In genomic region chr10:103706760-103707159, GRCh38 we compare ENCODE assay signal across 20 cellular contexts.
"Had no signal": no experiment of that assay in that cellular context is flagged by ENCODE, and none has a peak within 500 bp of the region (broad histone marks: within the 10 kb centered on the region; RNA-seq: fewer than 3 reads in every experiment).

No MANE protein-coding gene starts in this region.

- H3K4me3 Mint-ChIP-seq: activated CD4-positive, alpha-beta memory T cell treated with anti-CD3 and anti-CD28 coated beads for 36 hours; activated CD8-positive, alpha-beta memory T cell treated with anti-CD3 and anti-CD28 coated beads, Interleukin-2, amount 10 ng/mL, durations not matched to agents 7 days and 5 days; activated naive CD4-positive, alpha-beta T cell treated with anti-CD3 and anti-CD28 coated beads, Interleukin-2, amount 50 U/mL, for 24 hours; activated T-cell treated with anti-CD3 and anti-CD28 coated beads, Interleukin-2, amount 50 U/mL, for 24 hours; mesothelial cell of epicardium; stimulated activated naive CD8-positive, alpha-beta T cell treated with anti-CD3 and anti-CD28 coated beads, Interleukin-15, amount 100 ng/mL, for 72 hours; T-helper 17 cell had no signal

- H3K27me3 Mint-ChIP-seq: activated CD4-positive, alpha-beta memory T cell treated with anti-CD3 and anti-CD28 coated beads for 36 hours; activated CD8-positive, alpha-beta memory T cell treated with anti-CD3 and anti-CD28 coated beads, Interleukin-2, amount 10 ng/mL, durations not matched to agents 7 days and 5 days; activated naive CD4-positive, alpha-beta T cell treated with anti-CD3 and anti-CD28 coated beads, Interleukin-2, amount 50 U/mL, for 24 hours; activated T-cell treated with anti-CD3 and anti-CD28 coated beads, Interleukin-2, amount 50 U/mL, for 24 hours; stimulated activated naive CD8-positive, alpha-beta T cell treated with anti-CD3 and anti-CD28 coated beads, Interleukin-15, amount 100 ng/mL, for 72 hours had no signal

- H3K27ac Mint-ChIP-seq: activated CD4-positive, alpha-beta memory T cell treated with anti-CD3 and anti-CD28 coated beads for 36 hours; activated CD8-positive, alpha-beta memory T cell treated with anti-CD3 and anti-CD28 coated beads, Interleukin-2, amount 10 ng/mL, durations not matched to agents 7 days and 5 days; activated naive CD4-positive, alpha-beta T cell treated with anti-CD3 and anti-CD28 coated beads, Interleukin-2, amount 50 U/mL, for 24 hours; activated T-cell treated with anti-CD3 and anti-CD28 coated beads, Interleukin-2, amount 50 U/mL, for 24 hours; mesothelial cell of epicardium; T-helper 17 cell had no signal

- H3K27ac ChIP-seq: adrenal gland, cardiac muscle cell, colonic mucosa, esophagus squamous epithelium, pancreas, sigmoid colon, WERI-Rb-1 had no signal

- DNase-seq: activated CD4-positive, alpha-beta memory T cell treated with anti-CD3 and anti-CD28 coated beads for 36 hours; activated CD8-positive, alpha-beta memory T cell treated with anti-CD3 and anti-CD28 coated beads, Interleukin-2, amount 10 ng/mL, durations not matched to agents 7 days and 5 days; activated effector memory CD4-positive, alpha-beta T cell treated with Interleukin-2 at 50 U/mL for 16 hours; activated T-cell treated with anti-CD3 and anti-CD28 coated beads, Interleukin-2, amount 50 U/mL, for 24 hours; colonic mucosa; effector CD4-positive, alpha-beta T cell; esophagus squamous epithelium; foreskin fibroblast; kidney glomerular epithelial cell; sigmoid colon; stimulated activated CD4-positive, alpha-beta T cell treated with anti-CD3 and anti-CD28 coated beads, Interleukin-1b, Interleukin-23, amount 100 ng/mL, for 48 hours; stimulated activated naive CD8-positive, alpha-beta T cell treated with anti-CD3 and anti-CD28 coated beads, Interleukin-15, amount 100 ng/mL, for 72 hours; T-helper 17 cell; WERI-Rb-1 had no signal

- ATAC-seq: activated CD8-positive, alpha-beta memory T cell treated with anti-CD3 and anti-CD28 coated beads, Interleukin-2, amount 10 ng/mL, durations not matched to agents 7 days and 5 days; pancreas; stimulated activated naive CD8-positive, alpha-beta T cell treated with anti-CD3 and anti-CD28 coated beads, Interleukin-15, amount 100 ng/mL, for 72 hours; T-helper 17 cell had no signal

- H3K27me3 ChIP-seq: adrenal gland, cardiac muscle cell, colonic mucosa, esophagus squamous epithelium, pancreas, sigmoid colon had no signal

- H3K4me1 ChIP-seq: colonic mucosa, esophagus squamous epithelium, pancreas, sigmoid colon had no signal

- H3K4me3 ChIP-seq: adrenal gland, cardiac muscle cell, colonic mucosa, esophagus squamous epithelium, pancreas, sigmoid colon had no signal

- H3K9me3 ChIP-seq: adrenal gland, colonic mucosa, esophagus squamous epithelium, pancreas, sigmoid colon had no signal

- H3K9me3 Mint-ChIP-seq: activated CD4-positive, alpha-beta memory T cell treated with anti-CD3 and anti-CD28 coated beads for 36 hours; activated naive CD4-positive, alpha-beta T cell treated with anti-CD3 and anti-CD28 coated beads, Interleukin-2, amount 50 U/mL, for 24 hours; activated T-cell treated with anti-CD3 and anti-CD28 coated beads, Interleukin-2, amount 50 U/mL, for 24 hours; mesothelial cell of epicardium; stimulated activated naive CD8-positive, alpha-beta T cell treated with anti-CD3 and anti-CD28 coated beads, Interleukin-15, amount 100 ng/mL, for 72 hours had no signal

- FAIRE-seq: endothelial cell of umbilical vein, pancreas had no signal

- H3K36me3 Mint-ChIP-seq: activated CD4-positive, alpha-beta memory T cell treated with anti-CD3 and anti-CD28 coated beads for 36 hours; activated CD8-positive, alpha-beta memory T cell treated with anti-CD3 and anti-CD28 coated beads, Interleukin-2, amount 10 ng/mL, durations not matched to agents 7 days and 5 days; activated naive CD4-positive, alpha-beta T cell treated with anti-CD3 and anti-CD28 coated beads, Interleukin-2, amount 50 U/mL, for 24 hours; mesothelial cell of epicardium had no signal

- H3K36me3 ChIP-seq: adrenal gland, cardiac muscle cell, colonic mucosa, pancreas, sigmoid colon, WERI-Rb-1 had no signal

- H3K4me1 Mint-ChIP-seq: activated naive CD4-positive, alpha-beta T cell treated with anti-CD3 and anti-CD28 coated beads, Interleukin-2, amount 50 U/mL, for 24 hours; mesothelial cell of epicardium; T-helper 17 cell had no signal
